Comparison of ENCODE assay signal across 28 cellular contexts in the genomic region with DNA sequence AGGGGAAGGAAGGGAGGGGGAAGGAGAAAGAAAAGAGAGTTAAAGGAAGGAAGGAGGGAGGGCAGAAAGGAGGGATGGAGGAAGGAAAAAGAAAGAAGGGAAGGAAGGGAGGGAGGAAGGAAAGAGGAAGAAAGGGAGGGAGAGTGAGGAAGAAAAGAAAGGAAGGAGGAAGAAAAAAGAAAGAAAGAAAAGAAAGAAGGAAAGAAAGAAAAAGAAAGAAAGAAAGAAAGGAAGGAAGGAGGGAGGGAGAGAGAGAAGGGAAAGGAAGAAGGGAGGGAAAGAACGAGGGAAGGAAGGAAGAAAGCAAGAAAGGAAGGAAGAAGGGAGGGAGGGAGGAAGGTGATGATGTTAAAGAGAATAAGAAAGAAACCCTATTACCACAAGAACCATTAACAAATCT.
DNase-seq lines count a peak whose midpoint lies in the region; ATAC-seq, FAIRE-seq and TF ChIP-seq lines count a peak whose summit lies in the region.
"Had no signal": no experiment of that assay in that cellular context is flagged by ENCODE, and none has a peak within 500 bp of the region (broad histone marks: within the 10 kb centered on the region; RNA-seq: fewer than 3 reads in every experiment).

No MANE protein-coding gene starts in this region.

- H3K9me1 ChIP-seq in K562 (ENCODE audit: control insufficient read depth, insufficient read depth, low read length) = no peaks in the 10 kb centered on the region

- TF ChIP-seq POLR2A in K562 (conservative IDR thresholded peaks at IDR 0.05) = no peak

- H3K4me2 ChIP-seq in K562 (ENCODE audit: insufficient read depth, low read length) = no peak overlapping the region
- H3K4me2 ChIP-seq: A549; BLaER1; BLaER1 treated with 17β-estradiol and CSF1 and Interleukin-3, amounts not matched to agents 10 nM and 100 nM had no signal

- H3K9ac ChIP-seq in K562 (ENCODE audit: insufficient read depth in 1 of 2, low read depth in 2 of 2, low read length in 2 of 2) = no peak overlapping the region
- H3K9ac ChIP-seq: BLaER1; BLaER1 treated with 17β-estradiol and CSF1 and Interleukin-3, amounts not matched to agents 10 nM and 100 nM had no signal

- intact Hi-C loops in K562 (cut with micrococcal nuclease) = no loop called here

- in situ Hi-C loops in K562 (cut with MboI) = no loop called here

- H3K4me1 ChIP-seq in K562 (replicated peaks in 1 of 2; ENCODE audit: control insufficient read depth in 2 of 2, insufficient read depth in 2 of 2, low read length in 2 of 2) = no peaks in the 10 kb centered on the region
- H3K4me1 ChIP-seq: A549; BE2C; BLaER1; BLaER1 treated with 17β-estradiol and CSF1 and Interleukin-3, amounts not matched to agents 10 nM and 100 nM; Caco-2 had no signal

- FAIRE-seq in K562 (lab: Jason Lieb, UNC) = no peak
- FAIRE-seq: A204.1 had no signal

- no peaks in the 10 kb centered on the region for H3K36me3 ChIP-seq in K562 (ENCODE audit: control insufficient read depth, insufficient read depth, low read length)
- H3K36me3 ChIP-seq: BE2C; BLaER1; BLaER1 treated with 17β-estradiol and CSF1 and Interleukin-3, amounts not matched to agents 10 nM and 100 nM had no signal

- ATAC-seq in K562 = no peak
- ATAC-seq: A549; CD8-positive, alpha-beta T cell had no signal

- no peak overlapping the region for H3K27ac ChIP-seq in K562 (ENCODE audit: extremely low read depth, low read depth, low read length)
- H3K27ac ChIP-seq: 22Rv1; A549; BLaER1; BLaER1 treated with 17β-estradiol and CSF1 and Interleukin-3, amounts not matched to agents 10 nM and 100 nM; C4-2B had no signal

- TF ChIP-seq CTCF in K562 (IDR thresholded peaks at IDR 0.05 in 2 of 3, conservative IDR thresholded peaks at IDR 0.05 in 1 of 3; ENCODE audit: insufficient read depth in 2 of 3, low read depth in 1 of 3, low read length in 3 of 3) = no peak

- no peaks in the 10 kb centered on the region for H3K27me3 ChIP-seq in K562 (ENCODE audit: control insufficient read depth in 2 of 2, insufficient read depth in 2 of 2, low read length in 2 of 2)
- H3K27me3 ChIP-seq: BE2C; BLaER1; BLaER1 treated with 17β-estradiol and CSF1 and Interleukin-3, amounts not matched to agents 10 nM and 100 nM had no signal

- no peak for DNase-seq in K562 (ENCODE audit: extremely low read depth in 1 of 4, low spot score in 3 of 4)
- DNase-seq in NCI-H345 (lab: John Stamatoyannopoulos, UW) = no peak
- DNase-seq: 8988T; ACHN; AML-193; BE2C; C1 segment of cervical spinal cord; Caco-2; Calu3; CD4-positive, alpha-beta memory T cell; CD4-positive, alpha-beta T cell; CD4-positive, CD25-positive, alpha-beta regulatory T cell; CD8-positive, alpha-beta memory T cell; CD8-positive, alpha-beta T cell; COR-L47; DMS 273 treated with DMSO at 0.1 percent for 48 hours; DMS153; DMS53; DMS79; DMS79 treated with DMSO at 0.1 percent for 48 hours; DND-41; EL had no signal

- no peak overlapping the region for H2AFZ ChIP-seq in K562 (ENCODE audit: low read depth, low read length)

- no TSS peak for BruUV-seq in K562 (replicated peaks; lab: Mats Ljungman, UMichigan)

- no peak for TF ChIP-seq EP300 in K562 (IDR thresholded peaks at IDR 0.05; ENCODE audit: low read length)

- H3K4me3 ChIP-seq in K562 = no peak overlapping the region
- H3K4me3 ChIP-seq: A549; BLaER1; BLaER1 treated with 17β-estradiol and CSF1 and Interleukin-3, amounts not matched to agents 10 nM and 100 nM had no signal

- TF ChIP-seq RAD21 in K562 (CRISPR knock-in tag; conservative IDR thresholded peaks at IDR 0.05 in 1 of 2, IDR thresholded peaks at IDR 0.05 in 1 of 2) = no peak

- H4K20me1 ChIP-seq in K562 (replicated peaks; ENCODE audit: control insufficient read depth, insufficient read depth, low read length) = no peaks in the 10 kb centered on the region
- H4K20me1 ChIP-seq: BLaER1; BLaER1 treated with 17β-estradiol and CSF1 and Interleukin-3, amounts not matched to agents 10 nM and 100 nM had no signal

- H3K79me2 ChIP-seq in K562 (ENCODE audit: control insufficient read depth, insufficient read depth, low read length) = no peaks in the 10 kb centered on the region

- CTCF ChIA-PET in K562 (lab: Yijun Ruan, JAX; ENCODE audit: low intra/inter-chr PET ratio) = no interaction called here

- WGBS in K562 (ENCODE audit: insufficient coverage, low coverage, missing lambda C conversion rate) = no CpG with 5 or more reads among the region's 1 CpG

- H3K9me3 ChIP-seq in K562 (replicated peaks; ENCODE audit: control insufficient read depth, insufficient read depth, low read depth, low read length) = no peaks in the 10 kb centered on the region
- H3K9me3 ChIP-seq: A549, BE2C, Caco-2 had no signal

- POLR2A ChIA-PET in K562 (lab: Yijun Ruan, JAX) = no interaction called here

TF ChIP-seq in K562, 482 proteins besides CTCF, POLR2A, EP300 and RAD21:
- TF ChIP-seq HOXB6 (CRISPR knock-in tag; IDR thresholded peaks at IDR 0.05; ENCODE audit: borderline replicate concordance) (no peak), ZNF232 (CRISPR knock-in tag; IDR thresholded peaks at IDR 0.05) (no peak), NFRKB (IDR thresholded peaks at IDR 0.05; ENCODE audit: low read depth) (no peak), NELFE (IDR thresholded peaks at IDR 0.05; ENCODE audit: insufficient read depth, insufficient read length) (no peak), FOXJ3 (CRISPR knock-in tag; IDR thresholded peaks at IDR 0.05) (no peak), ETV6 (IDR thresholded peaks at IDR 0.05; ENCODE audit: borderline replicate concordance in 1 of 2, low read depth in 2 of 2, low read length in 1 of 2) (no peak), ETV6 (CRISPR knock-in tag; IDR thresholded peaks at IDR 0.05; ENCODE audit: borderline replicate concordance) (no peak)
- TF ChIP-seq, protein P1, sequence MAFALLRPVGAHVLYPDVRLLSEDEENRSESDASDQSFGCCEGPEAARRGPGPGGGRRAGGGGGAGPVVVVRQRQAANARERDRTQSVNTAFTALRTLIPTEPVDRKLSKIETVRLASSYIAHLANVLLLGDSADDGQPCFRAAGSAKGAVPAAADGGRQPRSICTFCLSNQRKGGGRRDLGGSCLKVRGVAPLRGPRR (CRISPR knock-in tag; IDR thresholded peaks at IDR 0.05) = no peak
- TF ChIP-seq, protein P2, sequence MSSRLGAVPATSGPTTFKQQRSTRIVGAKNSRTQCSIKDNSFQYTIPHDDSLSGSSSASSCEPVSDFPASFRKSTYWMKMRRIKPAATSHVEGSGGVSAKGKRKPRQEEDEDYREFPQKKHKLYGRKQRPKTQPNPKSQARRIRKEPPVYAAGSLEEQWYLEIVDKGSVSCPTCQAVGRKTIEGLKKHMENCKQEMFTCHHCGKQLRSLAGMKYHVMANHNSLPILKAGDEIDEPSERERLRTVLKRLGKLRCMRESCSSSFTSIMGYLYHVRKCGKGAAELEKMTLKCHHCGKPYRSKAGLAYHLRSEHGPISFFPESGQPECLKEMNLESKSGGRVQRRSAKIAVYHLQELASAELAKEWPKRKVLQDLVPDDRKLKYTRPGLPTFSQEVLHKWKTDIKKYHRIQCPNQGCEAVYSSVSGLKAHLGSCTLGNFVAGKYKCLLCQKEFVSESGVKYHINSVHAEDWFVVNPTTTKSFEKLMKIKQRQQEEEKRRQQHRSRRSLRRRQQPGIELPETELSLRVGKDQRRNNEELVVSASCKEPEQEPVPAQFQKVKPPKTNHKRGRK (tag; IDR thresholded peaks at IDR 0.05) = peak; percentile 92
